ENCODE assay signal across 1 cellular context in genomic region chr12:6987956-6988573, GRCh38.
TF ChIP-seq lines count a peak whose summit lies in the region.

No MANE protein-coding gene starts in this region.

TF ChIP-seq in GM12878, 131 proteins besides CTCF, POLR2A, EP300 and RAD21:
- TF ChIP-seq RBBP5 (conservative IDR thresholded peaks at IDR 0.05) (no peak), SP1 (IDR thresholded peaks at IDR 0.05; ENCODE audit: low read depth, low read length) (no peak), MYB (IDR thresholded peaks at IDR 0.05; ENCODE audit: borderline replicate concordance, low read depth, low read length) (no peak), ATF2 (IDR thresholded peaks at IDR 0.05; ENCODE audit: low read length) (no peak), MTA3 (IDR thresholded peaks at IDR 0.05; ENCODE audit: borderline replicate concordance, low read length) (no peak), EED (IDR thresholded peaks at IDR 0.05; ENCODE audit: low read depth) (no peak), RB1 (IDR thresholded peaks at IDR 0.05; ENCODE audit: borderline replicate concordance) (no peak), RELA (IDR thresholded peaks at IDR 0.05; ENCODE audit: borderline replicate concordance, partially characterized antibody) (no peak), HCFC1 (IDR thresholded peaks at IDR 0.05; ENCODE audit: low read length) (no peak), MLLT1 (IDR thresholded peaks at IDR 0.05) (no peak), CHD1 (IDR thresholded peaks at IDR 0.05; ENCODE audit: low read depth, low read length) (no peak), ZNF384 (IDR thresholded peaks at IDR 0.05; ENCODE audit: borderline replicate concordance, low read depth, low read length) (no peak), ZNF622 (IDR thresholded peaks at IDR 0.05) (no peak), ATF7 (IDR thresholded peaks at IDR 0.05; ENCODE audit: low read depth) (no peak), RUNX3 (IDR thresholded peaks at IDR 0.05; ENCODE audit: low read length) (no peak), SMAD5 (IDR thresholded peaks at IDR 0.05; ENCODE audit: low read depth) (no peak), ZBTB4 (CRISPR knock-in tag; IDR thresholded peaks at IDR 0.05) (no peak), ZNF24 (IDR thresholded peaks at IDR 0.05) (no peak)
